Comparison of ENCODE assay signal across 11 cellular contexts in the genomic region with DNA sequence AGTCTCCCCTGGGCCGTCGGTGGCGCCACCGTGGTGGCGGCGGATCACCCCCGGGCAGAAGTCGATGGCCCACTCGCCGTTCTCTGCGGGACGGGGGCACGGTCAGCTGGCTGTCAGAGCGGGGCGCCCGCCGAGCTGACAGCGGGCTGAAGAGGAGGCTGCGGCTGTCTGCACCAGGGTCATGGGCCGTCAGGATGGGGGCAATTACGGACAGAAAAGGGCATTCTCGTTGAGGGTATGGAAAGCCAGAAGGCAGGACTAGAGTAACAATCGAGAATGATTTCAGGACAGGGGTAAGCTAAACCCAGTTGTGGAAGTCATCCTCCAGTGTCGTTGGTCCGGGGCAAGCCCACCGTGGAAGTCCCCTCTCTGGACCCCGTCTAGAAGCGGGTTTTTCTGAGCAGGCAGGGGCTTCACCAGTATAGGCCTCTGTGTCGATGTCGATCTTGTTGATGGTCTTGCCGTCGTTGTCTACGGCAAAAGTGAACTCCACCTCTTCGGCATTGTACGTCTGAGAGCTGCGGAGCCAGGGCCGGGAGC. TPM values are rescaled to one million over a fixed set of nuclear protein-coding genes. Genes with fewer than 3 reads are reported as not detected.
DNase-seq lines count a peak whose midpoint lies in the region; ATAC-seq and TF ChIP-seq lines count a peak whose summit lies in the region.
"Had no signal": no experiment of that assay in that cellular context is flagged by ENCODE, and none has a peak within 500 bp of the region (broad histone marks: within the 10 kb centered on the region; RNA-seq: fewer than 3 reads in every experiment).

No MANE protein-coding gene starts in this region.

- H3K4me1 ChIP-seq in left ventricle myocardium inferior (peaks cover 44% of the 10 kb centered on the region), upper lobe of right lung (peaks cover 9% of the 10 kb centered on the region)

- H3K27me3 Mint-ChIP-seq in memory B cell: peaks cover 4% of the 10 kb centered on the region

- H3K27ac ChIP-seq in left ventricle myocardium inferior (replicated peaks): peak overlapping the region; percentile 68
- peak overlapping the region; percentile 37 for H3K27ac ChIP-seq in angular gyrus (ENCODE audit: low read depth, low read length)
- peak overlapping the region; percentile 11 for H3K27ac ChIP-seq in upper lobe of right lung
- H3K27ac ChIP-seq: C4-2B had no signal

- no peak for DNase-seq in left ventricle myocardium inferior
- DNase-seq in cardiac septum (ENCODE audit: low spot score): no peak
- DNase-seq in memory B cell (ENCODE audit: low spot score in 2 of 2): no peak
- DNase-seq in upper lobe of right lung: no peak
- no peak for DNase-seq in inferior parietal cortex (ENCODE audit: extremely low spot score)
- no peak for DNase-seq in hypothalamus (lab: John Stamatoyannopoulos, UW)

- H3K4me3 Mint-ChIP-seq in memory B cell: peak overlapping the region; percentile 86

- peaks cover 39% of the 10 kb centered on the region for H3K27me3 ChIP-seq in left ventricle myocardium inferior (ENCODE audit: low read depth)
- peaks cover 6% of the 10 kb centered on the region for H3K27me3 ChIP-seq in upper lobe of right lung

- no peak for TF ChIP-seq CTCF in left ventricle myocardium inferior (IDR thresholded peaks at IDR 0.05; ENCODE audit: borderline replicate concordance)
- no peak for TF ChIP-seq CTCF in upper lobe of right lung (IDR thresholded peaks at IDR 0.05)

- no peak for ATAC-seq in memory B cell (ENCODE audit: low read depth)
- no peak for ATAC-seq in upper lobe of right lung
- ATAC-seq in HG03108 (IDR thresholded peaks at IDR 0.05; ENCODE audit: unreplicated experiment): no peak

- intact Hi-C loops in left ventricle myocardium inferior (cut with micrococcal nuclease) (no loop called here), cardiac septum (cut with DNase I) (loop anchor here (5.0 kb wide), 1 partner anchor 189 kb away; the partner anchor contains the start of gene ARRB2), upper lobe of right lung (cut with DNase I) (loop anchor here (10.0 kb wide), 1 partner anchor 164 kb away; no protein-coding TSS in a partner anchor)

- H3K9me3 Mint-ChIP-seq in memory B cell: no peaks in the 10 kb centered on the region

- peaks cover 8% of the 10 kb centered on the region for H3K36me3 ChIP-seq in left ventricle myocardium inferior
- peaks cover 11% of the 10 kb centered on the region for H3K36me3 ChIP-seq in upper lobe of right lung

- H3K9me3 ChIP-seq in left ventricle myocardium inferior (replicated peaks): no peaks in the 10 kb centered on the region
- H3K9me3 ChIP-seq in upper lobe of right lung: no peaks in the 10 kb centered on the region

- H3K4me3 ChIP-seq in left ventricle myocardium inferior (peak overlapping the region; percentile 67), upper lobe of right lung (peak overlapping the region; percentile 53)

- peaks cover 9% of the 10 kb centered on the region for H3K36me3 Mint-ChIP-seq in memory B cell

- H3K4me1 Mint-ChIP-seq in memory B cell: peaks cover 29% of the 10 kb centered on the region

- H3K27ac Mint-ChIP-seq in memory B cell: peak overlapping the region; percentile 92

RNA-seq across cellular contexts. Expression of gene CHRNE, which starts 1.7 kb away (rescaled TPM):
- total RNA-seq in left ventricle myocardium inferior (1.5 TPM), cardiac septum (5.5 TPM), upper lobe of right lung (0.98 TPM)
- total RNA-seq: HT1080 had no signal

RNA-seq across cellular contexts. Expression of gene C17orf107, which starts 1.8 kb away (rescaled TPM):
- total RNA-seq in left ventricle myocardium inferior: 0.80 TPM
- total RNA-seq in cardiac septum: 0.46 TPM
- 2.7 TPM for total RNA-seq in upper lobe of right lung

RNA-seq across cellular contexts. Expression of gene GP1BA, which starts 30.9 kb away (rescaled TPM):
- total RNA-seq in left ventricle myocardium inferior: 0.22 TPM
- not detected for total RNA-seq in cardiac septum
- total RNA-seq in upper lobe of right lung: 0.55 TPM
- total RNA-seq: HT1080, left colon had no signal

RNA-seq across cellular contexts. Expression of gene SLC25A11, which starts 38.7 kb away (rescaled TPM):
- total RNA-seq in left ventricle myocardium inferior (219 TPM), cardiac septum (176 TPM), upper lobe of right lung (55.0 TPM)

RNA-seq across cellular contexts. Expression of gene RNF167, which starts 38.9 kb away (rescaled TPM):
- total RNA-seq in left ventricle myocardium inferior (90.7 TPM), cardiac septum (84.7 TPM), upper lobe of right lung (92.9 TPM)

Comparison
In these comparisons a context has a peak if more than half of its experiments do, and no peak if none do; other contexts are left out.
1. H3K27ac ChIP-seq: peak in every context shown above with its lines; median percentile 68 in left ventricle myocardium inferior; 37 in angular gyrus; 11 in upper lobe of right lung.